Comparison of ENCODE assay signal across 11 cellular contexts in the genomic region with DNA sequence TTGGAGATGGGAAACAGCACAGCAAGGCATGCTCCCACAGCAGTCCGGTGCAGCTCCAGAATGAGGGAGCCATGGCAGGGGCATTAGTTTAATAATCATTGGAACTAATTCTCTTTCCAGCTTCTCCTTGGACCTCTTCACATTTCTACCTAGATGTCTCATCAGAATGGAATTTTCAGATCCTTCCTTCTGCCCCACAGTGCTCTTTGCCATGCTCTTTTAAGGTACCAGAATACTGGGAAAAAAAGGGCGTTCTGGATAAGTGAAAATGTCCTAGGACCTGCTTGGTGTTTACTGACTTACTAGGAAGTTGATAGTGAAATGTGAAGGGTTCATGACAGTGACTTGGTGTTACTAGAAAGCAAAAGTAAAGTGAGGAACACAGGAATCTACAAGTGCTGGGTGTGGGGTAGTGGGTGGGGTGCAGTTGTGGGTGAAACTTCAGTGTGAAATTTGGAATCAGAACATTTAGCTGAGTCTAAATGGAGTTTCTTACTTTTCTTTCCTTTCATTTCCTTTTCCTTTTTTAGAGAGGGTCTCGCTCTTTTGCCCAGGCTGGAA.
DNase-seq lines count a peak whose midpoint lies in the region; ATAC-seq and TF ChIP-seq lines count a peak whose summit lies in the region.
"Had no signal": no experiment of that assay in that cellular context is flagged by ENCODE, and none has a peak within 500 bp of the region (broad histone marks: within the 10 kb centered on the region; RNA-seq: fewer than 3 reads in every experiment).

No MANE protein-coding gene starts in this region.

- peaks cover 0 to 2% (median 2%) of the 10 kb centered on the region in 3 donors for H3K27me3 Mint-ChIP-seq in CD14-positive monocyte (ENCODE audit: low read depth in 3 of 3)

- intact Hi-C loops in CD14-positive monocyte (cut with micrococcal nuclease) = no loop called here

- H3K9me2 ChIP-seq in Karpas-422 (replicated peaks; ENCODE audit: insufficient read depth, low read length) = no peaks in the 10 kb centered on the region

- H3K27ac Mint-ChIP-seq in CD14-positive monocyte = peak overlapping the region in 6 of 7 donors; percentile 23 to 81 (median 57)

- H3K9me3 Mint-ChIP-seq in CD14-positive monocyte = no peaks in the 10 kb centered on the region

- no peaks in the 10 kb centered on the region for H3K36me3 ChIP-seq in Karpas-422 (ENCODE audit: insufficient read depth, low read length)
- H3K36me3 ChIP-seq: gastrocnemius medialis had no signal

- H3K4me3 ChIP-seq in Karpas-422 (ENCODE audit: low read length) = peak overlapping the region; percentile 14; the same call in 1 of the 2 replicates
- H3K4me3 ChIP-seq: gastrocnemius medialis had no signal

- peaks cover 100% of the 10 kb centered on the region for H3K4me1 ChIP-seq in Karpas-422 (ENCODE audit: low read length)

- no peak for DNase-seq in CD14-positive monocyte (ENCODE audit: low spot score)
- DNase-seq in Karpas-422 = no peak
- DNase-seq in glomerular visceral epithelial cell (ENCODE audit: extremely low spot score) = peak; percentile 15
- no peak for DNase-seq in activated CD8-positive, alpha-beta memory T cell treated with anti-CD3 and anti-CD28 coated beads for 24 hours
- DNase-seq: gastrocnemius medialis, mesenchymal stem cell, NCI-H345 had no signal

- H3K36me3 Mint-ChIP-seq in CD14-positive monocyte = peaks cover 0 to under 1% of the 10 kb centered on the region in 2 donors

- peaks cover 52% of the 10 kb centered on the region for H3K4me1 Mint-ChIP-seq in CD14-positive monocyte

- H3K9me3 ChIP-seq in Karpas-422 (ENCODE audit: low read length) = no peaks in the 10 kb centered on the region
- H3K9me3 ChIP-seq: gastrocnemius medialis had no signal

- H2AFZ ChIP-seq in Karpas-422 (ENCODE audit: low read length) = no peak overlapping the region

- no peaks in the 10 kb centered on the region; the same call in 1 of the 2 replicates for H4K20me1 ChIP-seq in Karpas-422 (ENCODE audit: insufficient read depth, low read depth, low read length)

- peaks cover 100% of the 10 kb centered on the region for H3K79me2 ChIP-seq in Karpas-422 (ENCODE audit: low read length)

- no peaks in the 10 kb centered on the region for H3K27me3 ChIP-seq in Karpas-422 (ENCODE audit: low read length)
- H3K27me3 ChIP-seq: gastrocnemius medialis had no signal

- no peak overlapping the region for H3K9ac ChIP-seq in Karpas-422 (ENCODE audit: low read length)

- no peak for TF ChIP-seq CTCF in CD14-positive monocyte (IDR thresholded peaks at IDR 0.05)

- peak overlapping the region; percentile 93 for H3K27ac ChIP-seq in Karpas-422 (ENCODE audit: low read length)
- H3K27ac ChIP-seq: gastrocnemius medialis had no signal

- H3K4me3 Mint-ChIP-seq in CD14-positive monocyte = peak overlapping the region in 1 of 2 donors; percentile 26

- peak overlapping the region; percentile 38 for H3K4me2 ChIP-seq in Karpas-422 (ENCODE audit: low read depth, low read length, poor library complexity, severe bottlenecking)

- ATAC-seq in GM19438 (IDR thresholded peaks at IDR 0.05; ENCODE audit: low read depth, unreplicated experiment) (peak; percentile 40), esophagus mucosa (no peak), HG03342 (IDR thresholded peaks at IDR 0.05; ENCODE audit: unreplicated experiment) (no peak), HG03457 (IDR thresholded peaks at IDR 0.05; ENCODE audit: unreplicated experiment) (no peak)
- ATAC-seq: gastrocnemius medialis had no signal
